In the genomic region with DNA sequence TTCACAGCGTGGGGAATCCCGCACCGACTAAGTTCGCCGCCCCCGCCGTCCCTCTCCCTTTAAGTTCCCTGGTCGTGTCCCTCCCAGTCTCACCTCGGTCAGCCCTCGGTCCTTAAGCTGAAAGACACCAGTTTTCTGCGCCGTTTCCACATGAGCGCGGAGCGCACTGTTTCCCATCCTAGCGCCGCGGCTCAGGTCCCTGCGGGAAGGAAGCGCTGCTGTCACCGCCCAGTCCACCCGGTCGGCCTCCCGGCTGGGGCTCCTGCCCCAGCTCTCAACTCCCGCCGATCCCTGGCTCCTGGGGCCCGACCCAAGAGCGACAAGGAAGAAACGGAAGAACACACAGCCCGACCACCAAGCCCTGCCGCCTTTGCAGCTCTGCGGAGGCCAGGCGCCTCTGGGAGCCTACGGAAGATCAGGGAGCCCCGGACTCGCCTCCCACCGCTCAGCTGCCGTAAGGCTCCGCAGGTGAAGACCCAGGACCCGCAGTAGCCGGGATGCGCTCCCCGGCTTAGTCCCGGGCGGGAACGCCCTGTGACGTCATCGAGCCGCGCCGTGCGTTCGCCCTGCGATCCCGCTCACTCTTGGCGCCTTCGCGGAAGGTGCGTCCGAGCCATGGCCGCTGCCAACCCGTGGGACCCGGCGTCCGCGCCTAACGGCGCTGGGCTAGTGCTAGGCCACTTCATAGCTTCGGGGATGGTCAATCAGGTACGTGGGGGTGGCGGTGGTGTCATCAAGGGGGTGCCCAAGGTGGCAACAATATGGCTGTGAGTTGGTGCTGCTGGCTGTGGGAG, we compare ENCODE assay signal across 8 cellular contexts. TPM values are rescaled to one million over a fixed set of nuclear protein-coding genes. Genes with fewer than 3 reads are reported as not detected.
DNase-seq lines count a peak whose midpoint lies in the region; ATAC-seq, FAIRE-seq and TF ChIP-seq lines count a peak whose summit lies in the region.

TSS of gene HAUS2 (plus strand) at position 581 of the 794 bp plus-strand sequence. CDS start at position 616, 35 bp downstream.
TSS of gene LRRC57 (minus strand) at position 536 of the 794 bp plus-strand sequence. CDS start at position 177, 359 bp downstream.

- H3K4me1 ChIP-seq in right atrium auricular region (peaks cover 0 to 24% of the 10 kb centered on the region in 2 donors), psoas muscle (peaks cover 38% of the 10 kb centered on the region), urinary bladder (ENCODE audit: insufficient read depth) (peaks cover 2% of the 10 kb centered on the region)

- H3K27me3 ChIP-seq in right atrium auricular region = no peaks in the 10 kb centered on the region
- no peaks in the 10 kb centered on the region for H3K27me3 ChIP-seq in psoas muscle (ENCODE audit: insufficient read depth in 3 of 3, low read length in 2 of 3)

- H3K36me3 ChIP-seq in right atrium auricular region = peaks cover 16% of the 10 kb centered on the region
- H3K36me3 ChIP-seq in psoas muscle (ENCODE audit: insufficient read depth in 1 of 2, low read depth in 1 of 2) = peaks cover 4 to 34% of the 10 kb centered on the region in 2 donors
- H3K36me3 ChIP-seq in urinary bladder (ENCODE audit: insufficient read depth) = peaks cover 5% of the 10 kb centered on the region

- DNase-seq in GM12891 (ENCODE audit: insufficient read length, low spot score) (peak; percentile 90), NCI-H1417 (lab: John Stamatoyannopoulos, UW) (peak; percentile 82 to 90 (median 88)), T-helper 17 cell (peak; percentile 77 to 82 (median 78)), right atrium auricular region (ENCODE audit: low spot score) (peak; percentile 81), psoas muscle (peak; percentile 90 to 94)

- TF ChIP-seq CTCF in right atrium auricular region (IDR thresholded peaks at IDR 0.05) (no peak), psoas muscle (IDR thresholded peaks at IDR 0.05) (no peak)

- FAIRE-seq in GM12891 (lab: Jason Lieb, UNC) = peak; percentile 98

- intact Hi-C loops in psoas muscle (cut with DNase I) = loop anchor here in 1 of 2 donors (2.0 kb wide), 1 partner anchor 98 kb away; no protein-coding TSS in a partner anchor

- ATAC-seq in HG02678 (IDR thresholded peaks at IDR 0.05; ENCODE audit: unreplicated experiment) = peak; percentile 85
- peak; percentile 87 for ATAC-seq in T-helper 17 cell
- ATAC-seq in psoas muscle = peak; percentile 94 to 97 (median 94)

- peak within 1 kb of the TSS; percentile 98 for H3K4me3 Mint-ChIP-seq in T-helper 17 cell

- H3K4me3 ChIP-seq in right atrium auricular region = peak within 1 kb of the TSS; percentile 82 to 83
- H3K4me3 ChIP-seq in psoas muscle = peak within 1 kb of the TSS; percentile 80
- peak within 1 kb of the TSS; percentile 78 for H3K4me3 ChIP-seq in urinary bladder (ENCODE audit: low read depth, low read length)

- peaks cover 38% of the 10 kb centered on the region for H3K4me1 Mint-ChIP-seq in T-helper 17 cell

- peak within 1 kb of the TSS; percentile 99 for H3K27ac Mint-ChIP-seq in T-helper 17 cell

- H3K27me3 Mint-ChIP-seq in T-helper 17 cell = no peaks in the 10 kb centered on the region

- peak; percentile 85 for TF ChIP-seq POLR2A in GM12891 (IDR thresholded peaks at IDR 0.05; ENCODE audit: low read depth, low read length)

- WGBS in psoas muscle, 3 donors = 0% methylated on average over 66 to 71 of the region's 71 CpGs
- under 1% methylated on average over 71 of the region's 71 CpGs for WGBS in urinary bladder

- H3K27ac ChIP-seq in angular gyrus (ENCODE audit: low read depth, low read length) (peak within 1 kb of the TSS; percentile 81), right atrium auricular region (peak within 1 kb of the TSS; percentile 87 to 89), psoas muscle (peak within 1 kb of the TSS; percentile 88), urinary bladder (ENCODE audit: low read depth) (peak within 1 kb of the TSS; percentile 82)

- H3K9me3 ChIP-seq in T-helper 17 cell (ENCODE audit: control insufficient read depth, low read length, poor library complexity, severe bottlenecking) (no peaks in the 10 kb centered on the region), right atrium auricular region (no peaks in the 10 kb centered on the region), psoas muscle (no peaks in the 10 kb centered on the region)

- peaks cover 7% of the 10 kb centered on the region for H3K36me3 Mint-ChIP-seq in T-helper 17 cell (ENCODE audit: low read depth)

TF ChIP-seq in GM12891, 5 proteins besides CTCF, POLR2A, EP300 and RAD21:
- peak; percentile 55; the same call in 1 of the 2 replicates for TF ChIP-seq POU2F2 (IDR thresholded peaks at IDR 0.05; ENCODE audit: low read depth, low read length)
- TF ChIP-seq PAX5 (IDR thresholded peaks at IDR 0.05; ENCODE audit: insufficient read depth, low read length, severe bottlenecking) = peak; percentile 15
- TF ChIP-seq TAF1 (IDR thresholded peaks at IDR 0.05; ENCODE audit: low read depth, low read length) = peak; percentile 70; the same call in 1 of the 2 replicates
- TF ChIP-seq POLR2AphosphoS5 (IDR thresholded peaks at IDR 0.05; ENCODE audit: low read depth, low read length) = peak; percentile 85; the same call in 1 of the 2 replicates
- no peak for TF ChIP-seq SPI1 (IDR thresholded peaks at IDR 0.05; ENCODE audit: low read depth, low read length)

RNA-seq across cellular contexts. Expression of gene HAUS2, which starts in this region (rescaled TPM):
- 20.3 TPM for polyA plus RNA-seq in GM12891 (2012; ENCODE audit: low read depth, missing spikeins)
- total RNA-seq in T-helper 17 cell (10 to 100 TPM; 18.5 to 22.2 TPM), right atrium auricular region (10 to 100 TPM; 21.5 to 23.0 TPM), psoas muscle (10 to 100 TPM in 3 of 4 donors, 1 to 10 TPM in 1; 9.8 to 16.3 (median 12.3) TPM), urinary bladder (33.5 TPM)
- polyA plus RNA-seq in psoas muscle (10 to 100 TPM in 1 of 3 donors, 1 to 10 TPM in 2; 9.1 to 17.3 (median 9.2) TPM), urinary bladder (12.5 TPM)

RNA-seq across cellular contexts. Expression of gene LRRC57, which starts in this region (rescaled TPM):
- 4.3 TPM for polyA plus RNA-seq in GM12891 (2012; ENCODE audit: low read depth, missing spikeins)
- 10 to 100 TPM; 23.8 to 28.0 TPM for total RNA-seq in T-helper 17 cell
- 10 to 100 TPM in 1 of 2 donors, 1 to 10 TPM in 1; 6.7 to 12.4 TPM for total RNA-seq in right atrium auricular region
- 10 to 100 TPM in 3 of 4 donors, 1 to 10 TPM in 1; 6.8 to 16.3 (median 10.8) TPM for total RNA-seq in psoas muscle
- 1 to 10 TPM; 3.7 to 8.3 (median 5.0) TPM for polyA plus RNA-seq in psoas muscle
- total RNA-seq in urinary bladder = 20.7 TPM
- 10.2 TPM for polyA plus RNA-seq in urinary bladder

Comparison
In these comparisons a context has a peak if more than half of its experiments do, and no peak if none do; other contexts are left out.
1. Peak in every context shown above with its lines: DNase-seq, ATAC-seq, H3K4me3 ChIP-seq and H3K27ac ChIP-seq.